ENCODE assay signal across 19 cellular contexts in the genomic region with DNA sequence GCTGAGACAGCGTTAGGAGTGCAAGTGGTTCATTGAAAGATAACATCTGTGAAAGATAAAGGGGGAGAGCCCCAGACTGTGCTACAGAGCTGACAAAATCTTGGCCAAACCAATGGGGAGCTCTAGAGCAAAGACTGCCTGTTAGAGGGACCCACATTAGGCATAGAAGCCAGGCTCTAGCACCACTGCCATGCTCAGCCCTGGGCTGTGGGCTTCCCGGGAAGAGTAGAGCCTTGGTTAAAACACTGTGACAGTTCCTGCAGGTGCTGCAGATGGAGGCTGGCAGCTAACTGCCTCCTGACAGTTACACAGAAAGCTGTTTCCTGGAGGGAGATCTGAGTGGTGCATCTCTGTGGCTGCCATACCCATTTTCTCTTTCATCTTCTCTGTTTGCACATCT. TPM values are rescaled to one million over a fixed set of nuclear protein-coding genes. Genes with fewer than 3 reads are reported as not detected.
DNase-seq lines count a peak whose midpoint lies in the region; ATAC-seq and TF ChIP-seq lines count a peak whose summit lies in the region.
"Had no signal": no experiment of that assay in that cellular context is flagged by ENCODE, and none has a peak within 500 bp of the region (broad histone marks: within the 10 kb centered on the region; RNA-seq: fewer than 3 reads in every experiment).

No MANE protein-coding gene starts in this region.

- no peaks in the 10 kb centered on the region for H3K9me3 ChIP-seq in OCI-LY7 (ENCODE audit: low read length)
- no peaks in the 10 kb centered on the region for H3K9me3 ChIP-seq in neuronal stem cell (replicated peaks in 1 of 2; ENCODE audit: control insufficient read depth in 2 of 2, insufficient read depth in 1 of 2, low read depth in 1 of 2, low read length in 2 of 2)
- H3K9me3 ChIP-seq: heart left ventricle, lower lobe of right lung, vagina had no signal

- H3K27ac ChIP-seq in GM23338 (ENCODE audit: low read depth) (no peak overlapping the region), OCI-LY7 (ENCODE audit: low read depth, low read length, poor library complexity, severe bottlenecking) (peak overlapping the region; percentile 90), neuronal stem cell (replicated peaks; ENCODE audit: low read length) (no peak overlapping the region)
- H3K27ac ChIP-seq: heart left ventricle, lower lobe of right lung, vagina, VCaP had no signal

- peak overlapping the region; percentile 62 for H3K27ac Mint-ChIP-seq in activated CD8-positive, alpha-beta memory T cell treated with anti-CD3 and anti-CD28 coated beads, Interleukin-2, amount 10 ng/mL, durations not matched to agents 7 days and 5 days
- H3K27ac Mint-ChIP-seq in GM23338: no peak overlapping the region
- no peak overlapping the region for H3K27ac Mint-ChIP-seq in effector memory CD8-positive, alpha-beta T cell

- ATAC-seq in activated CD8-positive, alpha-beta memory T cell treated with anti-CD3 and anti-CD28 coated beads, Interleukin-2, amount 10 ng/mL, durations not matched to agents 7 days and 5 days: peak; percentile 80
- ATAC-seq in GM23338 (no peak; the same call in 2 of the 3 replicates), HG03039 (IDR thresholded peaks at IDR 0.05; ENCODE audit: unreplicated experiment) (no peak)
- ATAC-seq in effector memory CD8-positive, alpha-beta T cell (replicated peaks): peak; percentile 55
- ATAC-seq: heart left ventricle, K562, lower lobe of right lung, right cardiac atrium had no signal

- POLR2A ChIA-PET in OCI-LY7 (lab: Charles Lee): interaction anchor here (0.6 to 18.9 kb wide), 13 partner anchors 8 to 552 kb away, joined by 3 to 267 read pairs (median 9); a partner anchor contains a TSS

- CTCF ChIA-PET in activated CD8-positive, alpha-beta memory T cell treated with anti-CD3 and anti-CD28 coated beads, Interleukin-2, amount 10 ng/mL, durations not matched to agents 7 days and 5 days (lab: Charles Lee): interaction anchor here (1.1 to 11.3 kb wide), 6 partner anchors 9 to 36 kb away, joined by 3 to 89 read pairs (median 6); a partner anchor contains a TSS
- CTCF ChIA-PET in OCI-LY7 (lab: Charles Lee; ENCODE audit: unreplicated experiment): interaction anchor here (0.8 to 2.1 kb wide), 6 partner anchors 9 to 22 kb away, joined by 3 to 11 read pairs (median 8); a partner anchor contains a TSS

- H3K27me3 Mint-ChIP-seq in activated CD8-positive, alpha-beta memory T cell treated with anti-CD3 and anti-CD28 coated beads, Interleukin-2, amount 10 ng/mL, durations not matched to agents 7 days and 5 days: peaks cover 16% of the 10 kb centered on the region
- H3K27me3 Mint-ChIP-seq in GM23338 (ENCODE audit: insufficient read depth, low read depth, poor library complexity): peaks cover 10% of the 10 kb centered on the region
- no peaks in the 10 kb centered on the region for H3K27me3 Mint-ChIP-seq in effector memory CD8-positive, alpha-beta T cell

- no peak overlapping the region for H2BK5ac ChIP-seq in neuronal stem cell (ENCODE audit: low read length)

- peaks cover 34% of the 10 kb centered on the region for H3K4me1 Mint-ChIP-seq in activated CD8-positive, alpha-beta memory T cell treated with anti-CD3 and anti-CD28 coated beads, Interleukin-2, amount 10 ng/mL, durations not matched to agents 7 days and 5 days
- no peaks in the 10 kb centered on the region for H3K4me1 Mint-ChIP-seq in GM23338
- H3K4me1 Mint-ChIP-seq in effector memory CD8-positive, alpha-beta T cell (ENCODE audit: low read depth in 2 of 2): peaks cover 5 to 9% of the 10 kb centered on the region in 2 donors

- no peak overlapping the region for H3K9ac ChIP-seq in neuronal stem cell (ENCODE audit: low read depth, low read length, poor library complexity)

- H4K91ac ChIP-seq in neuronal stem cell (ENCODE audit: low read depth, low read length, poor library complexity): no peak overlapping the region

- no peaks in the 10 kb centered on the region for H3K9me3 Mint-ChIP-seq in activated CD8-positive, alpha-beta memory T cell treated with anti-CD3 and anti-CD28 coated beads, Interleukin-2, amount 10 ng/mL, durations not matched to agents 7 days and 5 days (ENCODE audit: low read depth)
- H3K9me3 Mint-ChIP-seq in GM23338: no peaks in the 10 kb centered on the region
- H3K9me3 Mint-ChIP-seq in effector memory CD8-positive, alpha-beta T cell: no peaks in the 10 kb centered on the region

- intact Hi-C loops in OCI-LY7 (cut with micrococcal nuclease; ENCODE audit: unreplicated experiment): loop anchor here (1.0 to 5.0 kb wide), 3 partner anchors 19 to 494 kb away; no protein-coding TSS in a partner anchor

- H3K27me3 ChIP-seq in GM23338 (ENCODE audit: insufficient read depth) (no peaks in the 10 kb centered on the region), neuronal stem cell (ENCODE audit: control insufficient read depth in 3 of 3, insufficient read depth in 3 of 3, low read depth in 1 of 3, low read length in 3 of 3) (peaks cover 0 to 9% (median 0%) of the 10 kb centered on the region in 3 experiments)
- H3K27me3 ChIP-seq: vagina had no signal

- no peaks in the 10 kb centered on the region for H3K4me1 ChIP-seq in GM23338 (ENCODE audit: insufficient read depth)
- peaks cover 64% of the 10 kb centered on the region for H3K4me1 ChIP-seq in OCI-LY7 (ENCODE audit: insufficient read depth, low read length, poor library complexity, severe bottlenecking)
- peaks cover 0 to 2% of the 10 kb centered on the region in 2 donors for H3K4me1 ChIP-seq in neuronal stem cell (ENCODE audit: control insufficient read depth in 2 of 2, insufficient read depth in 1 of 2, low read depth in 1 of 2, low read length in 2 of 2)
- H3K4me1 ChIP-seq: heart left ventricle, lower lobe of right lung had no signal

- TF ChIP-seq CTCF in GM23338 (conservative IDR thresholded peaks at IDR 0.05; ENCODE audit: low read depth in 2 of 2): no peak
- no peak for TF ChIP-seq CTCF in OCI-LY7 (conservative IDR thresholded peaks at IDR 0.05; ENCODE audit: low read length)

- H3K36me3 ChIP-seq in GM23338 (ENCODE audit: insufficient read depth) (no peaks in the 10 kb centered on the region), OCI-LY7 (ENCODE audit: insufficient read depth, low read length) (no peaks in the 10 kb centered on the region; the same call in 1 of the 2 replicates), neuronal stem cell (replicated peaks in 1 of 2; ENCODE audit: control insufficient read depth in 2 of 2, insufficient read depth in 2 of 2, low read length in 2 of 2) (no peaks in the 10 kb centered on the region)
- H3K36me3 ChIP-seq: heart left ventricle, lower lobe of right lung, vagina had no signal

- H3K4ac ChIP-seq in neuronal stem cell (ENCODE audit: low read length): no peak overlapping the region

- DNase-seq in activated CD8-positive, alpha-beta memory T cell treated with anti-CD3 and anti-CD28 coated beads, Interleukin-2, amount 10 ng/mL, durations not matched to agents 7 days and 5 days: peak; percentile 51
- no peak for DNase-seq in activated CD8-positive, alpha-beta memory T cell treated with anti-CD3 and anti-CD28 coated beads, Interleukin-2, amount 50 U/mL, for 48 hours
- DNase-seq in GM23338 (ENCODE audit: low spot score) (peak; percentile 5), OCI-LY7 (ENCODE audit: low spot score) (peak; percentile 94), neuronal stem cell (ENCODE audit: low spot score) (no peak)
- no peak for DNase-seq in effector memory CD8-positive, alpha-beta T cell
- no peak for DNase-seq in stimulated activated CD4-positive, alpha-beta T cell treated with anti-CD3 and anti-CD28 coated beads, Interleukin-1b, Interleukin-23, amount 100 ng/mL, for 48 hours
- DNase-seq: anterior cingulate cortex; cerebellar nuclear complex; effector memory CD4-positive, alpha-beta T cell; heart left ventricle; lower lobe of right lung; NCI-H1092 treated with DMSO at 0.1 percent for 48 hours; right cardiac atrium had no signal

- H2AFZ ChIP-seq in GM23338 (no peak overlapping the region), OCI-LY7 (ENCODE audit: low read length) (peak overlapping the region; percentile 55; the same call in 1 of the 2 replicates), neuronal stem cell (ENCODE audit: low read length) (no peak overlapping the region)

- H3K23ac ChIP-seq in neuronal stem cell (ENCODE audit: low read depth, low read length, poor library complexity): no peak overlapping the region

- BruUV-seq in OCI-LY7 (replicated peaks; lab: Mats Ljungman, UMichigan): no TSS peak

- H3K9me2 ChIP-seq in GM23338 (ENCODE audit: insufficient read depth) (peaks cover 4% of the 10 kb centered on the region), OCI-LY7 (ENCODE audit: insufficient read depth, low read length) (no peaks in the 10 kb centered on the region)

- no CpG with 5 or more reads among the region's 2 CpGs for WGBS in neuronal stem cell (ENCODE audit: extremely low coverage in 2 of 2, insufficient read length in 2 of 2, insufficient replicate concordance in 1 of 2), 2 donors

- no peak overlapping the region for H3K4me3 Mint-ChIP-seq in activated CD8-positive, alpha-beta memory T cell treated with anti-CD3 and anti-CD28 coated beads, Interleukin-2, amount 10 ng/mL, durations not matched to agents 7 days and 5 days
- H3K4me3 Mint-ChIP-seq in GM23338: no peak overlapping the region
- H3K4me3 Mint-ChIP-seq in effector memory CD8-positive, alpha-beta T cell: no peak overlapping the region

- peaks cover 2% of the 10 kb centered on the region for H3K36me3 Mint-ChIP-seq in activated CD8-positive, alpha-beta memory T cell treated with anti-CD3 and anti-CD28 coated beads, Interleukin-2, amount 10 ng/mL, durations not matched to agents 7 days and 5 days
- no peaks in the 10 kb centered on the region for H3K36me3 Mint-ChIP-seq in GM23338 (ENCODE audit: low read depth)
- no peaks in the 10 kb centered on the region for H3K36me3 Mint-ChIP-seq in effector memory CD8-positive, alpha-beta T cell (ENCODE audit: insufficient read depth)

- no peak overlapping the region for H3K18ac ChIP-seq in neuronal stem cell (ENCODE audit: low read length)

- H3K79me1 ChIP-seq in neuronal stem cell (ENCODE audit: low read depth, low read length): no peaks in the 10 kb centered on the region

- H4K8ac ChIP-seq in neuronal stem cell (ENCODE audit: low read depth, low read length): no peak overlapping the region

- H3K4me2 ChIP-seq in GM23338: no peak overlapping the region
- peak overlapping the region; percentile 49 for H3K4me2 ChIP-seq in OCI-LY7 (ENCODE audit: low read length)
- no peak overlapping the region for H3K4me2 ChIP-seq in neuronal stem cell (ENCODE audit: insufficient read depth, low read length, poor library complexity, severe bottlenecking)

- no peak overlapping the region for H3K14ac ChIP-seq in neuronal stem cell (ENCODE audit: low read length)

- H2BK15ac ChIP-seq in neuronal stem cell (ENCODE audit: low read length): no peak overlapping the region

- H3F3A ChIP-seq in GM23338 (replicated peaks; ENCODE audit: low read depth): no peaks in the 10 kb centered on the region

- no peak overlapping the region for H2AK5ac ChIP-seq in neuronal stem cell (ENCODE audit: low read depth, low read length)

- no peak overlapping the region for H2BK120ac ChIP-seq in neuronal stem cell (ENCODE audit: low read depth, low read length)

- no peak overlapping the region for H2BK12ac ChIP-seq in neuronal stem cell (ENCODE audit: low read length)

- H4K20me1 ChIP-seq in GM23338 (replicated peaks; ENCODE audit: insufficient read depth): no peaks in the 10 kb centered on the region
- H4K20me1 ChIP-seq in OCI-LY7 (ENCODE audit: insufficient read depth, low read length): no peaks in the 10 kb centered on the region

- H3K4me3 ChIP-seq in GM23338: no peak overlapping the region
- H3K4me3 ChIP-seq in OCI-LY7 (ENCODE audit: low read depth, low read length, poor library complexity, severe bottlenecking): peak overlapping the region; percentile 4
- H3K4me3 ChIP-seq in neuronal stem cell (ENCODE audit: low read length in 2 of 2): no peak overlapping the region
- H3K4me3 ChIP-seq: heart left ventricle, K562, lower lobe of right lung, vagina had no signal

- H3K79me2 ChIP-seq in GM23338 (replicated peaks; ENCODE audit: insufficient read depth): no peaks in the 10 kb centered on the region
- H3K79me2 ChIP-seq in OCI-LY7 (ENCODE audit: insufficient read depth, low read depth, low read length): no peaks in the 10 kb centered on the region

RNA-seq across cellular contexts. Expression of a gene that starts 23.0 kb away (rescaled TPM):
- total RNA-seq in activated CD8-positive, alpha-beta memory T cell treated with anti-CD3 and anti-CD28 coated beads, Interleukin-2, amount 10 ng/mL, durations not matched to agents 7 days and 5 days: under 1 TPM in 1 of 2 experiments, not detected in 1; 0.73 TPM
- 0.59 TPM in 1 of 2 replicates, not detected in the other for total RNA-seq in GM23338 (2014; rRNA removed; shearing (Covaris generic))
- 0.23 and 0.78 TPM in 2 replicates for polyA plus RNA-seq in GM23338 (2016; fragmentation: Nextera tagmentation; extraction: Ambion mirVana)
- 33.4 and 40.0 TPM in 2 replicates for total RNA-seq in OCI-LY7 (2014; rRNA removed; shearing (Covaris generic))
- total RNA-seq in OCI-LY7 (2022): 3.8 and 4.9 TPM in 2 replicates
- under 0.01 TPM for polyA plus RNA-seq in neuronal stem cell (2013, experiment 1 of 2)
- polyA plus RNA-seq in neuronal stem cell (2013, experiment 2 of 2): 0.18 TPM
- total RNA-seq: heart left ventricle, K562, lower lobe of right lung, osteoblast, right cardiac atrium, vagina had no signal
- polyA plus RNA-seq: heart left ventricle had no signal

RNA-seq across cellular contexts. Expression of a gene that starts 36.9 kb away (rescaled TPM):
- 10 to 100 TPM; 28.9 to 47.4 TPM for total RNA-seq in activated CD8-positive, alpha-beta memory T cell treated with anti-CD3 and anti-CD28 coated beads, Interleukin-2, amount 10 ng/mL, durations not matched to agents 7 days and 5 days
- 17.6 and 18.8 TPM in 2 replicates for total RNA-seq in GM23338 (2014; rRNA removed; shearing (Covaris generic))
- polyA plus RNA-seq in GM23338 (2016; fragmentation: Nextera tagmentation; extraction: Ambion mirVana): 5.9 and 7.6 TPM in 2 replicates
- total RNA-seq in OCI-LY7 (2014; rRNA removed; shearing (Covaris generic)): 71.9 and 76.9 TPM in 2 replicates
- 125 and 137 TPM in 2 replicates for total RNA-seq in OCI-LY7 (2022)
- polyA plus RNA-seq in neuronal stem cell (2013, experiment 1 of 2): 3.7 TPM
- polyA plus RNA-seq in neuronal stem cell (2013, experiment 2 of 2): 3.9 TPM

Comparison
In these comparisons a context has a peak if more than half of its experiments do, and no peak if none do; other contexts are left out.
1. DNase-seq: peak in activated CD8-positive, alpha-beta memory T cell treated with anti-CD3 and anti-CD28 coated beads, Interleukin-2, amount 10 ng/mL, durations not matched to agents 7 days and 5 days (single experiment), GM23338 (single experiment) and OCI-LY7 (single experiment); none in activated CD8-positive, alpha-beta memory T cell treated with anti-CD3 and anti-CD28 coated beads, Interleukin-2, amount 50 U/mL, for 48 hours (single experiment), effector memory CD8-positive, alpha-beta T cell (0 of 3), neuronal stem cell (single experiment) and stimulated activated CD4-positive, alpha-beta T cell treated with anti-CD3 and anti-CD28 coated beads, Interleukin-1b, Interleukin-23, amount 100 ng/mL, for 48 hours (single experiment).
2. ATAC-seq: peak in activated CD8-positive, alpha-beta memory T cell treated with anti-CD3 and anti-CD28 coated beads, Interleukin-2, amount 10 ng/mL, durations not matched to agents 7 days and 5 days (single experiment) and effector memory CD8-positive, alpha-beta T cell (single experiment); none in GM23338 (single experiment) and HG03039 (single experiment).